3 cellular contexts compared by ENCODE assay signal in the genomic region with DNA sequence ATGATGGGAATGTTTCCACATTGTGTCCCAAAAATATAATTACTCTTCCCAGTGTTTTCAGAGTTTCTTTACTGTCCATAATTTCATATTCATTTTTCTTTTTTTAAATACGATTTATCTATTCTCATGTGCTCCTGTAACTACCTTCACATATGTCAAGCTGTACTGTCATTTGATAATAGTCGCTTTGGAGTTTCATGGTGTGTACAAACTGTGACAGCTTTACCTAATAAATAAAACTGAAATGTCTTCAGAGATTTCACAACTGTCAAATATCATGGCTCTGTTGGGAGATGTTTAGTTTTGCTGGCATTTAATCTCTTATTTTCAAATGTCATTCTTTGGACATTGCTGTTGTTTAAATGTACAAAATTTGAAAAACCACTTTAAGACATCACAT.
"Had no signal": no experiment of that assay in that cellular context is flagged by ENCODE, and none has a peak within 500 bp of the region (broad histone marks: within the 10 kb centered on the region; RNA-seq: fewer than 3 reads in every experiment).

No MANE protein-coding gene starts in this region.

- DNase-seq: GDM1, GF-D8 had no signal

- H3K4me3 ChIP-seq: GM12878 had no signal
